Comparison of ENCODE assay signal across 11 cellular contexts in genomic region chr9:87518702-87519335, GRCh38. TPM values are rescaled to one million over a fixed set of nuclear protein-coding genes. Genes with fewer than 3 reads are reported as not detected.
DNase-seq lines count a peak whose midpoint lies in the region; ATAC-seq, FAIRE-seq and TF ChIP-seq lines count a peak whose summit lies in the region.
"Had no signal": no experiment of that assay in that cellular context is flagged by ENCODE, and none has a peak within 500 bp of the region (broad histone marks: within the 10 kb centered on the region; RNA-seq: fewer than 3 reads in every experiment).

No MANE protein-coding gene starts in this region.

- CTCF ChIA-PET in IMR-90 (lab: Yijun Ruan, JAX) = no interaction called here
- CTCF ChIA-PET in K562 (lab: Yijun Ruan, JAX; ENCODE audit: low intra/inter-chr PET ratio) = no interaction called here
- CTCF ChIA-PET in HepG2 (lab: Yijun Ruan, JAX; ENCODE audit: low intra/inter-chr PET ratio, low total read pairs) = no interaction called here

- H4K5ac ChIP-seq in IMR-90 (ENCODE audit: low read depth, low read length) = no peak overlapping the region

- no peak overlapping the region for H3K9ac ChIP-seq in IMR-90 (ENCODE audit: low read depth, low read length)
- H3K9ac ChIP-seq in K562 (ENCODE audit: insufficient read depth in 1 of 2, low read depth in 2 of 2, low read length in 2 of 2) = peak overlapping the region; percentile 47 to 68; a peak in 3 of 4 replicates
- no peak overlapping the region for H3K9ac ChIP-seq in HepG2 (ENCODE audit: insufficient read depth, low read depth, low read length)
- peak overlapping the region in 1 of 5 donors; percentile 10 for H3K9ac ChIP-seq in subcutaneous abdominal adipose tissue (ENCODE audit: low read length in 5 of 5)
- no peak overlapping the region for H3K9ac ChIP-seq in neural progenitor cell

- H3K27me3 ChIP-seq in IMR-90 (ENCODE audit: control insufficient read depth, insufficient read depth, low read length) (peaks cover 1% of the 10 kb centered on the region; the same call in 1 of the 2 replicates), K562 (ENCODE audit: control insufficient read depth in 2 of 2, insufficient read depth in 2 of 2, low read length in 2 of 2) (no peaks in the 10 kb centered on the region), HepG2 (ENCODE audit: control insufficient read depth in 1 of 2, insufficient read depth in 2 of 2, low read length in 2 of 2) (no peaks in the 10 kb centered on the region), subcutaneous abdominal adipose tissue (ENCODE audit: control insufficient read depth in 5 of 5, insufficient read depth in 4 of 5, low read length in 5 of 5) (no peaks in the 10 kb centered on the region), vagina (no peaks in the 10 kb centered on the region), neural progenitor cell (no peaks in the 10 kb centered on the region)

- H3K79me2 ChIP-seq in K562 (ENCODE audit: control insufficient read depth, insufficient read depth, low read length) (peaks cover 35% of the 10 kb centered on the region), HepG2 (ENCODE audit: insufficient read depth, low read length) (peaks cover 17% of the 10 kb centered on the region), neural progenitor cell (ENCODE audit: low read depth) (peaks cover 65% of the 10 kb centered on the region)

- FAIRE-seq in K562 (lab: Jason Lieb, UNC) (peak; percentile 90), HepG2 (lab: Jason Lieb, UNC) (no peak)

- TF ChIP-seq EP300 in K562 (IDR thresholded peaks at IDR 0.05; ENCODE audit: low read length) = peak; percentile 97
- TF ChIP-seq EP300 in HepG2 (IDR thresholded peaks at IDR 0.05; ENCODE audit: low read depth in 2 of 2, low read length in 2 of 2) = no peak
- TF ChIP-seq EP300 in HepG2 (CRISPR knock-in tag; IDR thresholded peaks at IDR 0.05; ENCODE audit: borderline replicate concordance) = no peak

- peaks cover 26% of the 10 kb centered on the region for H3K4me1 Mint-ChIP-seq in neural progenitor cell

- dilution Hi-C loops in IMR-90 (cut with HindIII; ENCODE audit: low sequenced_read_pairs, unreplicated experiment) = no loop called here

- no peak overlapping the region for H4K91ac ChIP-seq in IMR-90 (ENCODE audit: insufficient read depth, low read depth, low read length)

- H2BK20ac ChIP-seq in IMR-90 (ENCODE audit: low read depth, low read length) = no peak overlapping the region

- H3K4me3 ChIP-seq in IMR-90 (ENCODE audit: insufficient read depth, low read depth, low read length) (no peak overlapping the region), K562 (no peak overlapping the region), HepG2 (replicated peaks in 1 of 3; ENCODE audit: insufficient read depth in 1 of 3, low read depth in 2 of 3, low read length in 3 of 3) (no peak overlapping the region), subcutaneous abdominal adipose tissue (ENCODE audit: low read depth in 1 of 5, low read length in 5 of 5) (peak overlapping the region in 1 of 5 donors; percentile 25), vagina (no peak overlapping the region), neural progenitor cell (no peak overlapping the region)

- H4K8ac ChIP-seq in IMR-90 (ENCODE audit: low read depth in 2 of 2, low read length in 2 of 2) = no peak overlapping the region

- POLR2A ChIA-PET in IMR-90 (lab: Charles Lee; ENCODE audit: unreplicated experiment) (no interaction called here), K562 (lab: Yijun Ruan, JAX) (interaction anchor here (0.7 to 1.8 kb wide), 2 partner anchors 10 to 57 kb away, joined by 4 to 11 read pairs; no protein-coding TSS in a partner anchor), HepG2 (lab: Yijun Ruan, JAX) (no interaction called here)

- H2AK9ac ChIP-seq in IMR-90 (replicated peaks; ENCODE audit: low read depth, low read length, poor library complexity) = no peak overlapping the region

- H3K79me1 ChIP-seq in IMR-90 (ENCODE audit: low read depth in 1 of 2, low read length in 2 of 2) = no peaks in the 10 kb centered on the region

- peaks cover 3% of the 10 kb centered on the region for H3F3A ChIP-seq in neural progenitor cell (ENCODE audit: low read depth)

- H3K18ac ChIP-seq in IMR-90 (ENCODE audit: low read depth, low read length) = no peak overlapping the region

- peaks cover 3% of the 10 kb centered on the region; the same call in 1 of the 2 replicates for H3K9me3 ChIP-seq in IMR-90 (ENCODE audit: control insufficient read depth, insufficient read depth, low read length)
- H3K9me3 ChIP-seq in K562 (replicated peaks; ENCODE audit: control insufficient read depth, insufficient read depth, low read depth, low read length) = no peaks in the 10 kb centered on the region
- no peaks in the 10 kb centered on the region for H3K9me3 ChIP-seq in HepG2 (ENCODE audit: low read length)
- no peaks in the 10 kb centered on the region for H3K9me3 ChIP-seq in subcutaneous abdominal adipose tissue (ENCODE audit: control insufficient read depth in 5 of 5, low read length in 5 of 5)
- no peaks in the 10 kb centered on the region for H3K9me3 ChIP-seq in vagina
- H3K9me3 ChIP-seq in neural progenitor cell (ENCODE audit: low read depth) = no peaks in the 10 kb centered on the region

- no peak overlapping the region for H2BK5ac ChIP-seq in IMR-90 (ENCODE audit: low read depth, low read length, poor library complexity, severe bottlenecking)

- in situ Hi-C loops in IMR-90 (cut with MboI; ENCODE audit: low sequenced_read_pairs) = no loop called here
- in situ Hi-C loops in K562 (cut with MboI) = no loop called here
- in situ Hi-C loops in HepG2 (cut with HindIII; ENCODE audit: extremely low pct_ligation_motif_present, low pct_unique_long_range_greater_than_20kb) = no loop called here

- H3K4me3 Mint-ChIP-seq in neural progenitor cell = no peak overlapping the region
- H3K4me3 Mint-ChIP-seq: endodermal cell; memory B cell; T-helper 1 cell treated with Interleukin-12 subunit alpha and Interleukin-12 subunit beta and Interleukin-4 antibody, amounts not matched to agents 30 μg/mL and 1 μg/mL, for 36 hours had no signal

- no peak for TF ChIP-seq RAD21 in IMR-90 (IDR thresholded peaks at IDR 0.05; ENCODE audit: low read length)
- peak in 1 of 2 experiments; percentile 27; a peak in 1 of 4 replicates for TF ChIP-seq RAD21 in K562 (CRISPR knock-in tag; conservative IDR thresholded peaks at IDR 0.05 in 1 of 2, IDR thresholded peaks at IDR 0.05 in 1 of 2)
- TF ChIP-seq RAD21 in HepG2 (CRISPR knock-in tag; IDR thresholded peaks at IDR 0.05) = no peak

- H3K23ac ChIP-seq in IMR-90 (ENCODE audit: low read depth, low read length) = no peak overlapping the region

- peaks cover 25% of the 10 kb centered on the region for H3K36me3 Mint-ChIP-seq in neural progenitor cell
- H3K36me3 Mint-ChIP-seq: memory B cell had no signal

- intact Hi-C loops in IMR-90 (cut with micrococcal nuclease) (no loop called here), K562 (cut with micrococcal nuclease) (loop anchor here (5.0 to 10.0 kb wide), 3 partner anchors 33 to 296 kb away; no protein-coding TSS in a partner anchor), HepG2 (cut with micrococcal nuclease; ENCODE audit: unreplicated experiment) (no loop called here), vagina (cut with DNase I) (no loop called here)

- no peak overlapping the region for H2BK15ac ChIP-seq in IMR-90 (ENCODE audit: low read depth, low read length)

- H3K36me3 ChIP-seq in IMR-90 (ENCODE audit: control insufficient read depth, insufficient read depth, low read length) = no peaks in the 10 kb centered on the region
- peaks cover 8% of the 10 kb centered on the region; the same call in 1 of the 3 replicates for H3K36me3 ChIP-seq in K562 (ENCODE audit: control insufficient read depth, insufficient read depth, low read length)
- peaks cover 0 to 5% of the 10 kb centered on the region in 2 experiments; a peak in 1 of 5 replicates for H3K36me3 ChIP-seq in HepG2 (replicated peaks in 1 of 2; ENCODE audit: control insufficient read depth in 1 of 2, insufficient read depth in 2 of 2, low read length in 2 of 2)
- H3K36me3 ChIP-seq in subcutaneous abdominal adipose tissue (ENCODE audit: control insufficient read depth in 5 of 5, insufficient read depth in 5 of 5, low read length in 5 of 5) = peaks cover 0 to 3% (median 0%) of the 10 kb centered on the region in 5 donors
- no peaks in the 10 kb centered on the region for H3K36me3 ChIP-seq in vagina
- no peaks in the 10 kb centered on the region for H3K36me3 ChIP-seq in neural progenitor cell

- H2AFZ ChIP-seq in IMR-90 (replicated peaks; ENCODE audit: low read length, poor library complexity) = no peak overlapping the region
- no peak overlapping the region for H2AFZ ChIP-seq in K562 (ENCODE audit: low read depth, low read length)
- H2AFZ ChIP-seq in HepG2 (ENCODE audit: low read length) = no peak overlapping the region
- H2AFZ ChIP-seq in neural progenitor cell (replicated peaks) = no peak overlapping the region

- H2BK120ac ChIP-seq in IMR-90 (ENCODE audit: low read depth, low read length) = no peak overlapping the region

- TF ChIP-seq CTCF in IMR-90 (conservative IDR thresholded peaks at IDR 0.05; ENCODE audit: low read depth, low read length) = no peak
- TF ChIP-seq CTCF in K562 (IDR thresholded peaks at IDR 0.05 in 2 of 3, conservative IDR thresholded peaks at IDR 0.05 in 1 of 3; ENCODE audit: insufficient read depth in 2 of 3, low read depth in 1 of 3, low read length in 3 of 3) = no peak
- no peak for TF ChIP-seq CTCF in HepG2 (CRISPR knock-in tag; IDR thresholded peaks at IDR 0.05)
- TF ChIP-seq CTCF in vagina (IDR thresholded peaks at IDR 0.05) = no peak
- TF ChIP-seq CTCF in neural progenitor cell (IDR thresholded peaks at IDR 0.05) = no peak

- no peaks in the 10 kb centered on the region for H3K4me1 ChIP-seq in IMR-90 (ENCODE audit: control insufficient read depth, insufficient read depth, low read length)
- H3K4me1 ChIP-seq in K562 (replicated peaks in 1 of 2; ENCODE audit: control insufficient read depth in 2 of 2, insufficient read depth in 2 of 2, low read length in 2 of 2) = peaks cover 35 to 53% of the 10 kb centered on the region in 2 experiments
- H3K4me1 ChIP-seq in HepG2 (ENCODE audit: insufficient read depth, low read length) = peaks cover 37% of the 10 kb centered on the region
- H3K4me1 ChIP-seq in subcutaneous abdominal adipose tissue (ENCODE audit: control insufficient read depth in 5 of 5, insufficient read depth in 5 of 5, low read length in 5 of 5) = peaks cover 12 to 57% (median 44%) of the 10 kb centered on the region in 5 donors
- peaks cover 29% of the 10 kb centered on the region for H3K4me1 ChIP-seq in vagina
- H3K4me1 ChIP-seq in neural progenitor cell = peaks cover 21% of the 10 kb centered on the region

- no peak overlapping the region for H3K56ac ChIP-seq in IMR-90 (ENCODE audit: extremely low read depth, insufficient read depth, low read length)

- no TSS peak for BruUV-seq in IMR-90 (replicated peaks; lab: Mats Ljungman, UMichigan)
- BruUV-seq in K562 (replicated peaks; lab: Mats Ljungman, UMichigan) = no TSS peak
- no TSS peak for BruUV-seq in HepG2 (replicated peaks; lab: Mats Ljungman, UMichigan)

- no peak overlapping the region for H3K4ac ChIP-seq in IMR-90 (ENCODE audit: low read depth, low read length)

- WGBS in IMR-90 (ENCODE audit: extremely low coverage in 2 of 2, insufficient read length in 1 of 2), 2 experiments = 20% methylated on average over 1 of the region's 12 CpGs; no CpG with 5 or more reads in 1 of the 2 experiments
- WGBS in K562 (ENCODE audit: insufficient coverage, low coverage, missing lambda C conversion rate) = 0% methylated on average over 9 of the region's 12 CpGs
- WGBS in HepG2 (ENCODE audit: low lambda C conversion rate) = 82% methylated on average over 9 of the region's 12 CpGs

- no peaks in the 10 kb centered on the region for H4K20me1 ChIP-seq in IMR-90 (ENCODE audit: insufficient read depth, low read length)
- H4K20me1 ChIP-seq in K562 (replicated peaks; ENCODE audit: control insufficient read depth, insufficient read depth, low read length) = 0 out of 2 replicates have a peak, but pooled peaks cover 5% of the 10 kb centered on the region
- H4K20me1 ChIP-seq in HepG2 (ENCODE audit: insufficient read depth, low read length) = no peaks in the 10 kb centered on the region
- H4K20me1 ChIP-seq in neural progenitor cell (ENCODE audit: low read depth) = peaks cover 14% of the 10 kb centered on the region

- H3K9me3 Mint-ChIP-seq in neural progenitor cell = peaks cover 7% of the 10 kb centered on the region
- H3K9me3 Mint-ChIP-seq: T-helper 1 cell treated with Interleukin-12 subunit alpha and Interleukin-12 subunit beta and Interleukin-4 antibody, amounts not matched to agents 30 μg/mL and 1 μg/mL, for 36 hours had no signal

- ATAC-seq in IMR-90 (ENCODE audit: low read depth) (no peak), K562 (peak; percentile 87), HepG2 (no peak), GM19023 (IDR thresholded peaks at IDR 0.05; ENCODE audit: unreplicated experiment) (no peak)

- DNase-seq in IMR-90 (no peak), K562 (ENCODE audit: extremely low read depth in 1 of 4, low spot score in 3 of 4) (peak; percentile 30 to 90 (median 55)), HepG2 (ENCODE audit: low spot score) (no peak), vagina (ENCODE audit: extremely low spot score in 2 of 2) (no peak), neural progenitor cell (ENCODE audit: low spot score) (no peak)
- DNase-seq in stimulated activated CD4-positive, alpha-beta T cell treated with anti-CD3 and anti-CD28 coated beads, Interleukin-4, amount 100 ng/mL, for 24 hours = no peak

- H3K9me1 ChIP-seq in IMR-90 (ENCODE audit: insufficient read depth, low read length) (no peaks in the 10 kb centered on the region), K562 (ENCODE audit: control insufficient read depth, insufficient read depth, low read length) (peaks cover 6% of the 10 kb centered on the region)

- H3K27ac ChIP-seq in IMR-90 (ENCODE audit: insufficient read depth, low read length) = no peak overlapping the region
- H3K27ac ChIP-seq in K562 (ENCODE audit: extremely low read depth, low read depth, low read length) = peak overlapping the region; percentile 73
- H3K27ac ChIP-seq in HepG2 (ENCODE audit: extremely low read length, insufficient read depth, low read length) = no peak overlapping the region
- H3K27ac ChIP-seq in subcutaneous abdominal adipose tissue (ENCODE audit: low read depth, low read length) = peak overlapping the region; percentile 33
- no peak overlapping the region for H3K27ac ChIP-seq in vagina
- no peak overlapping the region for H3K27ac ChIP-seq in neural progenitor cell

- H3K14ac ChIP-seq in IMR-90 (replicated peaks; ENCODE audit: low read depth, low read length) = no peak overlapping the region

- no peak overlapping the region for H3K27ac Mint-ChIP-seq in neural progenitor cell
- H3K27ac Mint-ChIP-seq: endodermal cell; memory B cell; T-helper 1 cell treated with Interleukin-12 subunit alpha and Interleukin-12 subunit beta and Interleukin-4 antibody, amounts not matched to agents 30 μg/mL and 1 μg/mL, for 36 hours had no signal

- H3K4me2 ChIP-seq in IMR-90 (ENCODE audit: low read depth, low read length) (no peak overlapping the region), K562 (ENCODE audit: insufficient read depth, low read length) (peak overlapping the region; percentile 51), HepG2 (ENCODE audit: low read depth, low read length) (no peak overlapping the region), neural progenitor cell (no peak overlapping the region)

- H3K27me3 Mint-ChIP-seq in neural progenitor cell (ENCODE audit: insufficient read depth, low read depth) = peaks cover 2% of the 10 kb centered on the region

- no peak for TF ChIP-seq POLR2A in IMR-90 (IDR thresholded peaks at IDR 0.05; ENCODE audit: low read depth, low read length)
- TF ChIP-seq POLR2A in K562 (conservative IDR thresholded peaks at IDR 0.05) = no peak
- no peak for TF ChIP-seq POLR2A in HepG2 (IDR thresholded peaks at IDR 0.05; ENCODE audit: insufficient read depth in 1 of 2, low read depth in 2 of 2, low read length in 2 of 2)
- no peak for TF ChIP-seq POLR2A in vagina (IDR thresholded peaks at IDR 0.05)

- H2AK5ac ChIP-seq in IMR-90 (ENCODE audit: low read depth, low read length) = no peak overlapping the region

RNA-seq across cellular contexts. Expression of gene DAPK1, which starts 21.2 kb away (rescaled TPM):
- total RNA-seq in IMR-90 (2012; rRNA removed) = under 0.01 TPM in 2 replicates
- polyA plus RNA-seq in IMR-90 (2012; rRNA removed) = 0.01 and 0.03 TPM in 2 replicates
- 0.03 and 0.04 TPM in 2 replicates for polyA plus RNA-seq in IMR-90 (2012; cell fraction: cytosol; rRNA removed)
- 0.03 and 0.07 TPM in 2 replicates for polyA plus RNA-seq in IMR-90 (2012; cell fraction: nucleus; rRNA removed; ENCODE audit: low replicate concordance)
- 163 and 217 TPM in 2 replicates for total RNA-seq in K562 (2011; cell fraction: chromatin; rRNA removed; ENCODE audit: low replicate concordance)
- 76.1 and 78.2 TPM in 2 replicates for total RNA-seq in K562 (2011; cell fraction: nucleolus; rRNA removed)
- 82.8 and 97.2 TPM in 2 replicates for total RNA-seq in K562 (2011; cell fraction: nucleoplasm; rRNA removed)
- total RNA-seq in K562 (2014; rRNA removed) = 13.3 and 16.5 TPM in 2 replicates
- total RNA-seq in K562 (2014; rRNA removed; fragmentation: Illumina TruSeq; extraction: Trizol) = 11.7 and 13.4 TPM in 2 replicates
- 13.8 and 18.3 TPM in 2 replicates for total RNA-seq in K562 (2015; rRNA removed; fragmentation: Illumina TruSeq; extraction: Trizol)
- total RNA-seq in K562 (2021) = 24.4 and 27.5 TPM in 2 replicates
- polyA plus RNA-seq in K562 (2011; rRNA removed) = 26.4 and 28.2 TPM in 2 replicates
- 15.2 and 15.5 TPM in 2 replicates for polyA plus RNA-seq in K562 (2011; cell fraction: cytosol; rRNA removed)
- polyA plus RNA-seq in K562 (2011; cell fraction: nucleus; rRNA removed) = 89.0 and 97.1 TPM in 2 replicates
- 19.8 and 27.2 TPM in 2 replicates for polyA plus RNA-seq in K562 (2012)
- 15.8 and 16.5 TPM in 2 replicates for polyA plus RNA-seq in K562 (2014; fragmentation: Illumina TruSeq; extraction: Trizol)
- polyA plus RNA-seq in K562 (2014; fragmentation: Nextera tagmentation; extraction: Ambion mirVana) = 1 to 10 TPM; 1.7 to 2.3 TPM
- 14.3 and 17.9 TPM in 2 replicates for polyA plus RNA-seq in K562 (2014; rRNA removed)
- polyA minus RNA-seq in K562 (2011; rRNA and poly(A)+ RNA removed) = 53.9 and 65.5 TPM in 2 replicates
- polyA minus RNA-seq in K562 (2011; cell fraction: cytosol; rRNA and poly(A)+ RNA removed) = 19.3 and 20.4 TPM in 2 replicates
- 82.0 and 106 TPM in 2 replicates for polyA minus RNA-seq in K562 (2011; cell fraction: nucleus; rRNA and poly(A)+ RNA removed)
- total RNA-seq in HepG2 (2016; rRNA removed; fragmentation: Illumina TruSeq; extraction: Trizol) = 34.0 and 35.9 TPM in 2 replicates
- 9.8 and 10.3 TPM in 2 replicates for total RNA-seq in HepG2 (2016; cell fraction: cytosol; rRNA removed; fragmentation: Illumina TruSeq; extraction: Trizol; ENCODE audit: low read depth)
- 31.5 and 34.0 TPM in 2 replicates for total RNA-seq in HepG2 (2016; cell fraction: insoluble cytoplasmic fraction; rRNA removed; fragmentation: Illumina TruSeq; extraction: Trizol)
- 20.5 and 22.7 TPM in 2 replicates for total RNA-seq in HepG2 (2016; cell fraction: membrane; rRNA removed; fragmentation: Illumina TruSeq; extraction: Trizol)
- 55.4 and 57.3 TPM in 2 replicates for total RNA-seq in HepG2 (2016; cell fraction: nucleus; rRNA removed; fragmentation: Illumina TruSeq; extraction: Trizol)
- polyA plus RNA-seq in HepG2 (2011; rRNA removed) = 29.7 and 35.7 TPM in 2 replicates
- 13.7 and 17.4 TPM in 2 replicates for polyA plus RNA-seq in HepG2 (2011; cell fraction: cytosol; rRNA removed)
- 118 and 123 TPM in 2 replicates for polyA plus RNA-seq in HepG2 (2011; cell fraction: nucleus; rRNA removed)
- polyA plus RNA-seq in HepG2 (2012) = 22.5 and 22.9 TPM in 2 replicates
- 2.1 and 3.1 TPM in 2 replicates for polyA plus RNA-seq in HepG2 (2016; cell fraction: cytosol; fragmentation: Illumina TruSeq; extraction: Trizol; ENCODE audit: low read depth)
- 22.5 and 24.6 TPM in 2 replicates for polyA plus RNA-seq in HepG2 (2016; cell fraction: insoluble cytoplasmic fraction; fragmentation: Illumina TruSeq; extraction: Trizol; ENCODE audit: low read depth)
- polyA plus RNA-seq in HepG2 (2016; cell fraction: membrane; fragmentation: Illumina TruSeq; extraction: Trizol; ENCODE audit: low read depth) = 6.5 and 7.3 TPM in 2 replicates
- 54.2 and 58.8 TPM in 2 replicates for polyA plus RNA-seq in HepG2 (2016; cell fraction: nucleus; fragmentation: Illumina TruSeq; extraction: Trizol; ENCODE audit: insufficient read depth, low read depth)
- 25.2 and 80.2 TPM in 2 replicates for polyA minus RNA-seq in HepG2 (2011; rRNA and poly(A)+ RNA removed; ENCODE audit: low replicate concordance)
- 15.7 and 16.1 TPM in 2 replicates for polyA minus RNA-seq in HepG2 (2011; cell fraction: cytosol; rRNA and poly(A)+ RNA removed)
- 128 and 136 TPM in 2 replicates for polyA minus RNA-seq in HepG2 (2011; cell fraction: nucleus; rRNA and poly(A)+ RNA removed)
- total RNA-seq in vagina = 24.6 TPM
- total RNA-seq in neural progenitor cell (ENCODE audit: low replicate concordance) = 29.5 and 47.5 TPM in 2 replicates

Comparison
In these comparisons a context has a peak if more than half of its experiments do, and no peak if none do; other contexts are left out.
1. DNase-seq: peak in K562 (4 of 4); none in IMR-90 (single experiment), HepG2 (single experiment), vagina (0 of 2), neural progenitor cell (single experiment) and stimulated activated CD4-positive, alpha-beta T cell treated with anti-CD3 and anti-CD28 coated beads, Interleukin-4, amount 100 ng/mL, for 24 hours (single experiment).
2. H3K27ac ChIP-seq: peak in K562 (single experiment) and subcutaneous abdominal adipose tissue (single experiment); none in IMR-90 (single experiment), HepG2 (single experiment), vagina (single experiment) and neural progenitor cell (single experiment).
3. H3K9ac ChIP-seq: peak in K562 (2 of 2); none in IMR-90 (single experiment), HepG2 (single experiment) and neural progenitor cell (single experiment).
4. RNA of gene DAPK1, which starts 21.2 kb away (total RNA-seq): 9.8 to 57.3 TPM in HepG2, 29.5 to 47.5 TPM in neural progenitor cell, 24.6 TPM in vagina (single experiment) and 11.7 to 217 TPM in K562; under 0.01 TPM in IMR-90; every median in the first group is over 10 times any median in the second.